Comparison of ENCODE assay signal across 16 cellular contexts in the genomic region with DNA sequence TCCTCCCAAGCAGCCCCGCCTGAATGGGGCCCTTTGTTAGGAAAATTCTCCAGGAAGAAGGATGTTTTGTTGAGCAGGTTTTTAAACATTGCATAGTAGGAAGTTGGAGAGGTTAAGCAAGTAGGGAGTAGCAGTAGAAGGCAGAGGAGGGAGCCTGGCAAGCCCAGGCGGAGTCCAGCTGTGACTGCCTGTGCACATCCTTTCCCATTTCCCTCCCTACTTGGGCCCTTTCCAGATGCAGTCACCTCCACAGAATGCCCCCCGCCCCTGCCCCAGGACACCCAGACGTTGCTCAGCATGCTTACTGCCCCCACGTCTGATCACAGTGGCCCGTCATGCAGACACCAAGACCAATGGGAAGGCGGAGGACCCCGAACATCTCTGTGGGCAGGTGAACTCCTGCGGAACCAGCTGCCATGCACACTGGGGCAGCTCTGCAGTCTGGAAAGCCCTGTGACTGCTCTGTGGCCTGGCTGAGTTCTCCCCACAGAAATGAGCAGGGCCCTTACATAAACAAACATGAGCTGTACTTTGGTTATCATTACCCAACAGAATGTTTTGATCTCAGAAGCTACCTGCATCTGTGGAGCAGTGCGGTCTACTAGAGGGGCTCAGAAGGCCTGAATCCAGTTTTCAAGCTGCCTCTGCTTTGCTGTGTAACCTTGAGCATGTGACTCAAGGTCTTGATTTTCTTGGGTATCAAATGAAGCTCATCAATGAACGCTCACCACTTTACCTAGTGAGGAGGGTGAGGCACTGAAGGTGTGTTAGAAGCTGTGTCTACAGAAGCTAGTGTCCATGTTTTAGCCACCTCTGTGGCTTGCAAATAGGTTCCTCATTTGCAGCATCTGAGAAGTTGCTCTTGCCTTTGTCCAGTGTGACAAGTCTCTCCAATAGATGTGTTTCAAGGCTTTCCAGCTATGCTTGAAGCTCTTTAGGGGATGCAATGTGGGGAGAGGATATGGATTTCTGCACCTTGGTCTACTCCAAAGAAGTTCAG.
DNase-seq lines count a peak whose midpoint lies in the region; ATAC-seq and TF ChIP-seq lines count a peak whose summit lies in the region.
"Had no signal": no experiment of that assay in that cellular context is flagged by ENCODE, and none has a peak within 500 bp of the region (broad histone marks: within the 10 kb centered on the region; RNA-seq: fewer than 3 reads in every experiment).

No MANE protein-coding gene starts in this region.

- H3K27ac ChIP-seq in right atrium auricular region (peak overlapping the region in 1 of 2 donors; percentile 26), epithelial cell of prostate (peak overlapping the region; percentile 60), uterus (peak overlapping the region; percentile 9 to 28)
- H3K27ac ChIP-seq: SJSA1, vagina had no signal

- TF ChIP-seq POLR2A in uterus (IDR thresholded peaks at IDR 0.05): no peak

- DNase-seq in Right ventricle myocardium inferior (ENCODE audit: missing footprints) (no peak), right atrium auricular region (ENCODE audit: low spot score) (no peak), epithelial cell of prostate (ENCODE audit: low read depth, low spot score) (peak; percentile 27), left lobe of liver (ENCODE audit: low spot score) (no peak), uterus (no peak), cerebellar nuclear complex (lab: John Stamatoyannopoulos, UW) (no peak), activated gamma-delta T cell treated with Interleukin-2 at 50 U/mL for 16 hours (no peak)
- DNase-seq in activated effector memory CD4-positive, alpha-beta T cell treated with Interleukin-2 at 50 U/mL for 16 hours: no peak
- DNase-seq: ACHN; activated CD4-positive, CD25-positive, alpha-beta regulatory T cell treated with anti-CD3 and anti-CD28 coated beads, Interleukin-2, amount 50 U/mL, for 72 hours; GOT3; NCI-H1436 treated with DMSO at 0.1 percent for 48 hours; NCI-H526 had no signal

- no peaks in the 10 kb centered on the region for H3K9me3 ChIP-seq in right atrium auricular region
- H3K9me3 ChIP-seq in uterus: no peaks in the 10 kb centered on the region
- H3K9me3 ChIP-seq: SJSA1, vagina had no signal

- H3K4me3 ChIP-seq in right atrium auricular region: no peak overlapping the region
- no peak overlapping the region for H3K4me3 ChIP-seq in uterus
- H3K4me3 ChIP-seq: GM12878, SJSA1, vagina had no signal

- intact Hi-C loops in Right ventricle myocardium inferior (cut with DNase I) (loop anchor here (5.0 kb wide), 1 partner anchor 77 kb away; no protein-coding TSS in a partner anchor), uterus (cut with DNase I; ENCODE audit: low total_unique reads) (no loop called here)

- ATAC-seq in Right ventricle myocardium inferior (peak; percentile 56), left lobe of liver (peak; percentile 85)
- ATAC-seq: GM12878 had no signal

- H3K27me3 ChIP-seq in right atrium auricular region (no peaks in the 10 kb centered on the region), uterus (no peaks in the 10 kb centered on the region)
- H3K27me3 ChIP-seq: SJSA1, vagina had no signal

- H3K36me3 ChIP-seq in right atrium auricular region: no peaks in the 10 kb centered on the region
- no peaks in the 10 kb centered on the region for H3K36me3 ChIP-seq in uterus
- H3K36me3 ChIP-seq: SJSA1, vagina had no signal

- H3K4me1 ChIP-seq in right atrium auricular region (peaks cover 0 to 65% of the 10 kb centered on the region in 2 donors), uterus (no peaks in the 10 kb centered on the region)
- H3K4me1 ChIP-seq: SJSA1 had no signal

- TF ChIP-seq CTCF in right atrium auricular region (IDR thresholded peaks at IDR 0.05) (no peak), uterus (IDR thresholded peaks at IDR 0.05) (no peak)
